In the genomic region with DNA sequence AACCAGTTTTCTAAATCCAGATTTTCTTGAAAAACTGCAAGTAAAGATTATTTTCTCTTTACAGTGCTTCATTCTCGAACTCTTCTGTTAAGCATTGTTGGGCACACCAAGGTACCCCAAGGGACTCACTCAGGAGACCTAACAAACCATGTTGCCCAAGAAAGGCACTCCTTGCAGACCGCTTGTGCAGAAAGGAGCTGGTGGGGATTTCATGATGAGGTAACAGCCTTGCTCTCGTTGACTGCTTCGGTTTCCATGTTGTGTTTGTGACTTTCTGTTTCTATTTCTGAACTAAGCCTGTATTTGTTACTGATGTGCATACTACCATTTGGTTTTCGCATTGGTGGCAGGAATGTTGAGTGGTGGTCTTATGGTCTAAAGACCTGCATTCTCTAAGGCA, we compare ENCODE assay signal across 16 cellular contexts.
A peak's percentile ranks its signal among the peaks of the same experiment; 100 is the strongest.
DNase-seq lines count a peak whose midpoint lies in the region; ATAC-seq lines count a peak whose summit lies in the region.
"Had no signal": no experiment of that assay in that cellular context is flagged by ENCODE, and none has a peak within 500 bp of the region (broad histone marks: within the 10 kb centered on the region; RNA-seq: fewer than 3 reads in every experiment).

No MANE protein-coding gene starts in this region.

- peaks cover 10% of the 10 kb centered on the region for H3K9me3 ChIP-seq in right cardiac atrium (ENCODE audit: control insufficient read depth, low read length)
- H3K9me3 ChIP-seq: SJSA1 had no signal

- H3K4me3 ChIP-seq in right cardiac atrium (ENCODE audit: low read length), result no peak overlapping the region
- H3K4me3 ChIP-seq: SJSA1 had no signal

- ATAC-seq in GM18517 (IDR thresholded peaks at IDR 0.05; ENCODE audit: unreplicated experiment) (peak; percentile 81), GM21367 (IDR thresholded peaks at IDR 0.05; ENCODE audit: unreplicated experiment) (peak; percentile 64), HG02870 (IDR thresholded peaks at IDR 0.05; ENCODE audit: unreplicated experiment) (peak; percentile 85), HG03521 (IDR thresholded peaks at IDR 0.05; ENCODE audit: unreplicated experiment) (peak; percentile 81), right cardiac atrium (no peak)
- ATAC-seq: activated CD8-positive, alpha-beta T cell treated with anti-CD3 and anti-CD28 coated beads for 36 hours; natural killer cell; stimulated activated memory B cell treated with anti-CD40 and anti-IgM and Interleukin-4, amounts not matched to agents 10 μg/mL and 1 μg/mL and 100 μg/mL, for 72 hours had no signal

- H3K4me1 ChIP-seq in right cardiac atrium (ENCODE audit: control insufficient read depth, insufficient read depth, low read length), result no peaks in the 10 kb centered on the region
- H3K4me1 ChIP-seq: SJSA1 had no signal

- intact Hi-C loops in right cardiac atrium (cut with DNase I), result no loop called here

- H3K27ac ChIP-seq in right cardiac atrium (ENCODE audit: low read length), result no peak overlapping the region
- H3K27ac ChIP-seq: SJSA1 had no signal

- DNase-seq in anterior cingulate cortex (lab: John Stamatoyannopoulos, UW) (no peak), NCI-H2171 (lab: John Stamatoyannopoulos, UW) (no peak), right cardiac atrium (no peak), iPS-NIHi11 (ENCODE audit: low spot score) (no peak)
- DNase-seq: activated CD8-positive, alpha-beta T cell treated with anti-CD3 and anti-CD28 coated beads for 36 hours; activated effector memory CD4-positive, alpha-beta T cell treated with Interleukin-2 at 50 U/mL for 16 hours; natural killer cell; NCI-H2081 treated with DMSO at 0.1 percent for 48 hours; retina; stimulated activated CD4-positive, alpha-beta T cell treated with anti-CD3 and anti-CD28 coated beads, Interleukin-4, amount 100 ng/mL, for 4 hours had no signal

- no peaks in the 10 kb centered on the region for H3K27me3 ChIP-seq in right cardiac atrium (ENCODE audit: control insufficient read depth, insufficient read depth)

- 77% methylated on average over 5 of the region's 5 CpGs for WGBS in right cardiac atrium

Comparison
In these comparisons a context has a peak if more than half of its experiments do, and no peak if none do; other contexts are left out.
1. ATAC-seq: peak in GM18517 (single experiment), GM21367 (single experiment), HG02870 (single experiment) and HG03521 (single experiment); none in right cardiac atrium (0 of 2).